ENCODE assay signal across 17 cellular contexts in genomic region chr16:2142942-2143868, GRCh38. TPM values are rescaled to one million over a fixed set of nuclear protein-coding genes. Genes with fewer than 3 reads are reported as not detected.
DNase-seq lines count a peak whose midpoint lies in the region; ATAC-seq and TF ChIP-seq lines count a peak whose summit lies in the region.
"Had no signal": no experiment of that assay in that cellular context is flagged by ENCODE, and none has a peak within 500 bp of the region (broad histone marks: within the 10 kb centered on the region; RNA-seq: fewer than 3 reads in every experiment).

No MANE protein-coding gene starts in this region.

- H3K27ac ChIP-seq in breast epithelium (no peak overlapping the region), SJCRH30 (no peak overlapping the region), hepatocyte (no peak overlapping the region)

- H4K20me1 ChIP-seq in hepatocyte (ENCODE audit: insufficient read depth, poor library complexity, severe bottlenecking): no peaks in the 10 kb centered on the region

- H3K4me1 ChIP-seq in breast epithelium: no peaks in the 10 kb centered on the region
- H3K4me1 ChIP-seq in SJCRH30: peaks cover 14% of the 10 kb centered on the region
- H3K4me1 ChIP-seq in hepatocyte (ENCODE audit: insufficient read depth): peaks cover 6% of the 10 kb centered on the region
- H3K4me1 ChIP-seq: HAP-1 had no signal

- WGBS in hepatocyte (ENCODE audit: low lambda C conversion rate, missing lambda C conversion rate): 81% methylated on average over 31 of the region's 31 CpGs

- H3K36me3 ChIP-seq in breast epithelium (no peaks in the 10 kb centered on the region), SJCRH30 (no peaks in the 10 kb centered on the region), hepatocyte (replicated peaks; ENCODE audit: insufficient read depth, low read depth) (no peaks in the 10 kb centered on the region)
- H3K36me3 ChIP-seq: HAP-1 had no signal

- TF ChIP-seq POLR2A in breast epithelium (IDR thresholded peaks at IDR 0.05): no peak

- no peaks in the 10 kb centered on the region for H3K9me2 ChIP-seq in hepatocyte (replicated peaks; ENCODE audit: insufficient read depth)

- no TSS peak for BruUV-seq in MCF 10A (replicated peaks; lab: Mats Ljungman, UMichigan)

- intact Hi-C loops in MCF 10A (cut with micrococcal nuclease): loop anchor here (5.0 kb wide), 1 partner anchor 281 kb away; no protein-coding TSS in a partner anchor
- intact Hi-C loops in breast epithelium (cut with DNase I; ENCODE audit: low total_unique reads): loop anchor here (5.0 kb wide), 1 partner anchor 116 kb away; the partner anchor contains the start of gene NHERF2

- POLR2A ChIA-PET in MCF 10A (lab: Yijun Ruan, JAX): interaction anchor here (0.8 to 1.3 kb wide), 3 partner anchors 10 to 134 kb away, joined by 3 to 7 read pairs (median 6); partner anchors contain the start of gene TRAF7

- H3K9me3 ChIP-seq in breast epithelium (no peaks in the 10 kb centered on the region), SJCRH30 (replicated peaks) (no peaks in the 10 kb centered on the region), hepatocyte (ENCODE audit: low read depth) (no peaks in the 10 kb centered on the region)
- H3K9me3 ChIP-seq: HAP-1 had no signal

- no peaks in the 10 kb centered on the region for H3K27me3 ChIP-seq in breast epithelium
- H3K27me3 ChIP-seq in SJCRH30: peaks cover 4% of the 10 kb centered on the region; the same call in 1 of the 2 replicates
- H3K27me3 ChIP-seq in hepatocyte: no peaks in the 10 kb centered on the region

- no peaks in the 10 kb centered on the region for H3K27me3 Mint-ChIP-seq in MCF 10A (ENCODE audit: insufficient read depth, unreplicated experiment)
- no peaks in the 10 kb centered on the region for H3K27me3 Mint-ChIP-seq in stimulated activated naive B cell treated with anti-CD40 and anti-IgM and Interleukin-4, amounts not matched to agents 10 μg/mL and 1 μg/mL and 100 μg/mL, for 72 hours
- H3K27me3 Mint-ChIP-seq: stimulated activated memory B cell treated with anti-CD40 and anti-IgM and Interleukin-4, amounts not matched to agents 10 μg/mL and 1 μg/mL and 100 μg/mL, for 72 hours had no signal

- no peak overlapping the region for H3K4me2 ChIP-seq in hepatocyte

- H3K9me3 Mint-ChIP-seq in MCF 10A (ENCODE audit: unreplicated experiment): no peaks in the 10 kb centered on the region
- H3K9me3 Mint-ChIP-seq in stimulated activated naive B cell treated with anti-CD40 and anti-IgM and Interleukin-4, amounts not matched to agents 10 μg/mL and 1 μg/mL and 100 μg/mL, for 72 hours: no peaks in the 10 kb centered on the region
- H3K9me3 Mint-ChIP-seq: stimulated activated memory B cell treated with anti-CD40 and anti-IgM and Interleukin-4, amounts not matched to agents 10 μg/mL and 1 μg/mL and 100 μg/mL, for 72 hours had no signal

- TF ChIP-seq CTCF in MCF 10A (IDR thresholded peaks at IDR 0.05; ENCODE audit: unreplicated experiment) (no peak), breast epithelium (IDR thresholded peaks at IDR 0.05) (no peak), hepatocyte (IDR thresholded peaks at IDR 0.05; ENCODE audit: poor library complexity) (no peak)

- CTCF ChIA-PET in MCF 10A (lab: Yijun Ruan, JAX): interaction anchor here (0.6 to 2.6 kb wide), 4 partner anchors 9 to 166 kb away, joined by 3 to 13 read pairs (median 6); no protein-coding TSS in a partner anchor

- H3K27ac Mint-ChIP-seq in MCF 10A (ENCODE audit: low read depth, unreplicated experiment): no peak overlapping the region
- no peak overlapping the region for H3K27ac Mint-ChIP-seq in stimulated activated naive B cell treated with anti-CD40 and anti-IgM and Interleukin-4, amounts not matched to agents 10 μg/mL and 1 μg/mL and 100 μg/mL, for 72 hours
- H3K27ac Mint-ChIP-seq: CD14-positive monocyte; stimulated activated memory B cell treated with anti-CD40 and anti-IgM and Interleukin-4, amounts not matched to agents 10 μg/mL and 1 μg/mL and 100 μg/mL, for 72 hours had no signal

- H3K79me2 ChIP-seq in hepatocyte: no peaks in the 10 kb centered on the region

- DNase-seq in MCF 10A (ENCODE audit: unreplicated experiment): peak; percentile 34
- no peak for DNase-seq in breast epithelium (ENCODE audit: low spot score in 2 of 2)
- peak; percentile 33 to 53 for DNase-seq in SJCRH30
- DNase-seq in hepatocyte (ENCODE audit: low spot score): peak; percentile 6
- no peak for DNase-seq in stimulated activated naive B cell treated with anti-CD40 and anti-IgM and Interleukin-4, amounts not matched to agents 10 μg/mL and 1 μg/mL and 100 μg/mL, for 72 hours
- DNase-seq: activated effector memory CD4-positive, alpha-beta T cell treated with anti-CD3 and anti-CD28 coated beads, Interleukin-2, amount 50 U/mL, for 16 hours; GF-D8; left colon; NCI-H2107; retina; stimulated activated CD4-positive, alpha-beta T cell treated with anti-CD3 and anti-CD28 coated beads, Interleukin-4, amount 100 ng/mL, for 1 hour had no signal

- no peak for ATAC-seq in GM19023 (IDR thresholded peaks at IDR 0.05; ENCODE audit: unreplicated experiment)
- ATAC-seq in stimulated activated naive B cell treated with anti-CD40 and anti-IgM and Interleukin-4, amounts not matched to agents 10 μg/mL and 1 μg/mL and 100 μg/mL, for 72 hours (replicated peaks): no peak
- ATAC-seq in GM21529 (IDR thresholded peaks at IDR 0.05; ENCODE audit: unreplicated experiment): no peak
- ATAC-seq: left colon; stimulated activated memory B cell treated with anti-CD40 and anti-IgM and Interleukin-4, amounts not matched to agents 10 μg/mL and 1 μg/mL and 100 μg/mL, for 72 hours had no signal

- H3K4me3 Mint-ChIP-seq in MCF 10A (ENCODE audit: unreplicated experiment): no peak overlapping the region
- H3K4me3 Mint-ChIP-seq in stimulated activated naive B cell treated with anti-CD40 and anti-IgM and Interleukin-4, amounts not matched to agents 10 μg/mL and 1 μg/mL and 100 μg/mL, for 72 hours: no peak overlapping the region
- H3K4me3 Mint-ChIP-seq: CD14-positive monocyte; stimulated activated memory B cell treated with anti-CD40 and anti-IgM and Interleukin-4, amounts not matched to agents 10 μg/mL and 1 μg/mL and 100 μg/mL, for 72 hours had no signal

- H2AFZ ChIP-seq in hepatocyte: no peak overlapping the region

- peaks cover 9% of the 10 kb centered on the region for H3K36me3 Mint-ChIP-seq in MCF 10A (ENCODE audit: insufficient read depth, unreplicated experiment)
- peaks cover 0 to 3% of the 10 kb centered on the region in 2 donors for H3K36me3 Mint-ChIP-seq in stimulated activated naive B cell treated with anti-CD40 and anti-IgM and Interleukin-4, amounts not matched to agents 10 μg/mL and 1 μg/mL and 100 μg/mL, for 72 hours
- H3K36me3 Mint-ChIP-seq: CD14-positive monocyte; stimulated activated memory B cell treated with anti-CD40 and anti-IgM and Interleukin-4, amounts not matched to agents 10 μg/mL and 1 μg/mL and 100 μg/mL, for 72 hours had no signal

- H3K4me3 ChIP-seq in breast epithelium (no peak overlapping the region), SJCRH30 (no peak overlapping the region), hepatocyte (no peak overlapping the region)
- H3K4me3 ChIP-seq: HAP-1 had no signal

- no peaks in the 10 kb centered on the region for H3K4me1 Mint-ChIP-seq in MCF 10A (ENCODE audit: insufficient read depth, unreplicated experiment)
- H3K4me1 Mint-ChIP-seq in stimulated activated naive B cell treated with anti-CD40 and anti-IgM and Interleukin-4, amounts not matched to agents 10 μg/mL and 1 μg/mL and 100 μg/mL, for 72 hours: peaks cover 4 to 11% of the 10 kb centered on the region in 2 donors

RNA-seq across cellular contexts. Expression of gene RAB26, which starts 5.2 kb away (rescaled TPM):
- total RNA-seq in MCF 10A (2022) (0.81 and 1.0 TPM in 2 replicates), breast epithelium (1 to 10 TPM in 2 of 3 donors, not detected in 1; 3.5 to 3.9 TPM), hepatocyte (4.1 and 8.3 TPM in 2 replicates)
- total RNA-seq in SJCRH30 (2014; rRNA removed; shearing (Covaris generic)): 1.0 and 1.4 TPM in 2 replicates
- polyA plus RNA-seq in hepatocyte: 11.3 and 15.0 TPM in 2 replicates
- total RNA-seq: T-helper 2 cell treated with Interferon-gamma antibody and Interleukin-4, amounts not matched to agents 100 ng/mL and 5 ng/mL, for 36 hours had no signal
- polyA plus RNA-seq: CD14-positive monocyte had no signal

RNA-seq across cellular contexts. Expression of gene PKD1, which starts 7.5 kb away (rescaled TPM):
- total RNA-seq in MCF 10A (2022) (159 and 187 TPM in 2 replicates), breast epithelium (100 to 1,000 TPM in 2 of 3 donors, 10 to 100 TPM in 1; 74.2 to 110 (median 107) TPM), hepatocyte (40.2 and 60.6 TPM in 2 replicates)
- total RNA-seq in SJCRH30 (2014; rRNA removed; shearing (Covaris generic)): 47.1 and 51.9 TPM in 2 replicates
- 35.9 and 49.3 TPM in 2 replicates for polyA plus RNA-seq in hepatocyte

RNA-seq across cellular contexts. Expression of gene TRAF7, which starts 12.4 kb away (rescaled TPM):
- total RNA-seq in MCF 10A (2022): 87.4 and 98.6 TPM in 2 replicates
- 10 to 100 TPM; 28.4 to 35.4 (median 32.5) TPM for total RNA-seq in breast epithelium
- 34.5 and 35.9 TPM in 2 replicates for total RNA-seq in SJCRH30 (2014; rRNA removed; shearing (Covaris generic))
- 55.1 and 73.4 TPM in 2 replicates for total RNA-seq in hepatocyte
- 30.0 and 37.4 TPM in 2 replicates for polyA plus RNA-seq in hepatocyte

RNA-seq across cellular contexts. Expression of gene CASKIN1, which starts 53.2 kb away (rescaled TPM):
- total RNA-seq in MCF 10A (2022): 0.10 and 0.14 TPM in 2 replicates
- total RNA-seq in breast epithelium: under 1 TPM in 2 of 3 donors, not detected in 1; 0.33 to 0.44 TPM
- total RNA-seq in SJCRH30 (2014; rRNA removed; shearing (Covaris generic)): 0.13 and 0.24 TPM in 2 replicates
- total RNA-seq in hepatocyte: 0.47 and 0.80 TPM in 2 replicates
- polyA plus RNA-seq in hepatocyte: 1.7 TPM in 2 replicates
- polyA plus RNA-seq: CD14-positive monocyte had no signal

Comparison
In these comparisons a context has a peak if more than half of its experiments do, and no peak if none do; other contexts are left out.
1. DNase-seq: peak in MCF 10A (single experiment), SJCRH30 (2 of 2) and hepatocyte (single experiment); none in breast epithelium (0 of 2) and stimulated activated naive B cell treated with anti-CD40 and anti-IgM and Interleukin-4, amounts not matched to agents 10 μg/mL and 1 μg/mL and 100 μg/mL, for 72 hours (single experiment).